ENCODE assay signal across 9 cellular contexts in the genomic region with DNA sequence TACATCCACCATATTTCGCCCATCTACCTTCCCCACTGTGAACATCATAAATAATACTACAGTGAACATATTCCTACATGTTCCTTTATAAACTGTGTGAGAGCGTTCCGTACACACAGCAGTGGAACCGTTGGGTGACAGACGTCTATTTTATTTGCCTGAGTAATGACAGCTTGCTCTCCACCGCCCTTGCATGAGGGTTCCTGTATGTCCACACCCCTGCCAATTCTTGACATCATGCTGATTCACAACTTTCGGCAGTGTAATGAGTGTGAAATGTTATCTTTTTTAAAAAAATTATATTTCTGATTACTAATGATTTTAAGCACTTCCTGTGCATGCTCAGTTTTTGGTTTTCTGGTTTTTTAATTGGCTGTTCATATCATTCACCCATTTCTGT. TPM values are rescaled to one million over a fixed set of nuclear protein-coding genes. Genes with fewer than 3 reads are reported as not detected.
DNase-seq lines count a peak whose midpoint lies in the region; ATAC-seq and TF ChIP-seq lines count a peak whose summit lies in the region.
"Had no signal": no experiment of that assay in that cellular context is flagged by ENCODE, and none has a peak within 500 bp of the region (broad histone marks: within the 10 kb centered on the region; RNA-seq: fewer than 3 reads in every experiment).

No MANE protein-coding gene starts in this region.

- H3K9me3 ChIP-seq in GM23248 (ENCODE audit: low read depth): no peaks in the 10 kb centered on the region
- no peaks in the 10 kb centered on the region for H3K9me3 ChIP-seq in PC-9 (ENCODE audit: insufficient read depth, low read depth)
- H3K9me3 ChIP-seq: neutrophil had no signal

- no TSS peak for BruUV-seq in PC-9 (replicated peaks; lab: Mats Ljungman, UMichigan)

- H2AFZ ChIP-seq in ACC112 (ENCODE audit: low read length, unreplicated experiment) (peak overlapping the region; percentile 29), GM23248 (peak overlapping the region; percentile 79), PC-9 (no peak overlapping the region)

- peak overlapping the region; percentile 70 for H3K4me2 ChIP-seq in GM23248 (ENCODE audit: unreplicated experiment)
- peak overlapping the region; percentile 29; the same call in 1 of the 2 replicates for H3K4me2 ChIP-seq in PC-9

- H3K9me2 ChIP-seq in GM23248 (ENCODE audit: insufficient read depth): no peaks in the 10 kb centered on the region
- no peaks in the 10 kb centered on the region for H3K9me2 ChIP-seq in PC-9 (ENCODE audit: insufficient read depth)

- TF ChIP-seq CTCF in PC-9 (conservative IDR thresholded peaks at IDR 0.05): no peak
- TF ChIP-seq CTCF in epithelial cell of esophagus (IDR thresholded peaks at IDR 0.05; ENCODE audit: insufficient read depth, low read depth, low read length, missing control alignments): no peak
- TF ChIP-seq CTCF in GM13976 (IDR thresholded peaks at IDR 0.05; ENCODE audit: borderline replicate concordance, control extremely low read depth, extremely low read depth, insufficient read depth, missing control alignments): no peak

- H3K27ac ChIP-seq in ACC112 (ENCODE audit: low read depth, low read length): no peak overlapping the region; the same call in 1 of the 2 replicates
- H3K27ac ChIP-seq in GM23248: peak overlapping the region; percentile 74
- H3K27ac ChIP-seq in PC-9: no peak overlapping the region
- H3K27ac ChIP-seq: neutrophil had no signal

- intact Hi-C loops in PC-9 (cut with micrococcal nuclease; ENCODE audit: unreplicated experiment): no loop called here

- WGBS in GM23248 (ENCODE audit: low coverage in 1 of 2, low lambda C conversion rate in 2 of 2, missing lambda C conversion rate in 2 of 2), 2 experiments: 3 to 9% methylated on average over 7 of the region's 7 CpGs

- H3F3A ChIP-seq in GM23248 (ENCODE audit: insufficient read depth) (peaks cover 22% of the 10 kb centered on the region), PC-9 (ENCODE audit: insufficient read depth, low read depth) (peaks cover 23% of the 10 kb centered on the region)

- peak overlapping the region; percentile 55 for H3K9ac ChIP-seq in GM23248

- H3K4me3 ChIP-seq in ACC112 (ENCODE audit: low read depth, low read length): no peak overlapping the region
- H3K4me3 ChIP-seq in GM23248: peak overlapping the region; percentile 45
- no peak overlapping the region for H3K4me3 ChIP-seq in PC-9
- no peak overlapping the region for H3K4me3 ChIP-seq in epithelial cell of esophagus (ENCODE audit: low read length)

- H4K20me1 ChIP-seq in GM23248 (ENCODE audit: insufficient read depth): no peaks in the 10 kb centered on the region
- no peaks in the 10 kb centered on the region for H4K20me1 ChIP-seq in PC-9 (ENCODE audit: insufficient read depth)

- no peaks in the 10 kb centered on the region for H3K27me3 ChIP-seq in ACC112 (ENCODE audit: insufficient read depth, low read length)
- no peaks in the 10 kb centered on the region for H3K27me3 ChIP-seq in GM23248 (replicated peaks; ENCODE audit: insufficient read depth)
- H3K27me3 ChIP-seq in PC-9 (ENCODE audit: insufficient read depth, low read depth): no peaks in the 10 kb centered on the region
- H3K27me3 ChIP-seq: neutrophil had no signal

- DNase-seq in GM23248: peak; percentile 91
- DNase-seq in PC-9: peak in 1 of 2 experiments; percentile 53
- DNase-seq in epithelial cell of esophagus (ENCODE audit: low read depth): peak; percentile 90
- no peak for DNase-seq in GM13976 (ENCODE audit: low spot score)

- peaks cover 19% of the 10 kb centered on the region for H3K4me1 ChIP-seq in ACC112 (ENCODE audit: control insufficient read depth, insufficient read depth, low read length, unreplicated experiment)
- peaks cover 20% of the 10 kb centered on the region for H3K4me1 ChIP-seq in GM23248 (ENCODE audit: insufficient read depth)
- peaks cover 11% of the 10 kb centered on the region; the same call in 1 of the 2 replicates for H3K4me1 ChIP-seq in PC-9 (replicated peaks; ENCODE audit: insufficient read depth)

- no peak for ATAC-seq in GM21390 (IDR thresholded peaks at IDR 0.05; ENCODE audit: unreplicated experiment)
- no peak for ATAC-seq in SK-N-SH treated with all-trans-retinoic acid at 6 μM for 48 hours
- ATAC-seq in GM21526 (IDR thresholded peaks at IDR 0.05; ENCODE audit: low FRiP score, unreplicated experiment): no peak

- POLR2A ChIA-PET in PC-9 (lab: Charles Lee; ENCODE audit: unreplicated experiment): no interaction called here

- CTCF ChIA-PET in PC-9 (lab: Charles Lee): no interaction called here

- in situ Hi-C loops in GM23248 (cut with MboI) (no loop called here), GM13976 (cut with MboI; ENCODE audit: low sequenced_read_pairs, unreplicated experiment) (loop anchor here (10.0 kb wide), 2 partner anchors 141 to 379 kb away; no protein-coding TSS in a partner anchor)

- peaks cover 2% of the 10 kb centered on the region for H3K79me2 ChIP-seq in ACC112 (ENCODE audit: control insufficient read depth, insufficient read depth, low read length, unreplicated experiment)
- peaks cover under 1% of the 10 kb centered on the region; the same call in 1 of the 2 replicates for H3K79me2 ChIP-seq in GM23248 (ENCODE audit: insufficient read depth)
- H3K79me2 ChIP-seq in PC-9 (ENCODE audit: low read depth): peaks cover 1% of the 10 kb centered on the region

- H3K36me3 ChIP-seq in ACC112 (ENCODE audit: insufficient read depth, low read length): no peaks in the 10 kb centered on the region
- no peaks in the 10 kb centered on the region for H3K36me3 ChIP-seq in GM23248 (ENCODE audit: low read depth)
- no peaks in the 10 kb centered on the region for H3K36me3 ChIP-seq in PC-9 (ENCODE audit: low read depth)
- H3K36me3 ChIP-seq: neutrophil had no signal

TF ChIP-seq in SK-N-SH treated with all-trans-retinoic acid at 6 μM for 48 hours, 23 proteins besides CTCF, POLR2A, EP300 and RAD21:
- TF ChIP-seq CSDC2 (CRISPR knock-in tag; IDR thresholded peaks at IDR 0.05) (no peak), BACH2 (CRISPR knock-in tag; IDR thresholded peaks at IDR 0.05; ENCODE audit: borderline replicate concordance) (no peak), RARB (CRISPR knock-in tag; IDR thresholded peaks at IDR 0.05) (no peak), OSR1 (CRISPR knock-in tag; IDR thresholded peaks at IDR 0.05) (no peak), SNAI2 (CRISPR knock-in tag; IDR thresholded peaks at IDR 0.05) (no peak)

RNA-seq across cellular contexts. Expression of a gene that starts 4.3 kb away (rescaled TPM):
- total RNA-seq in GM23248 (2014; rRNA removed; shearing (Covaris generic)): 16.1 and 20.0 TPM in 2 replicates
- 5.0 and 7.4 TPM in 2 replicates for polyA plus RNA-seq in GM23248 (2016; fragmentation: Nextera tagmentation; extraction: Ambion mirVana)
- 19.7 and 25.0 TPM in 2 replicates for total RNA-seq in PC-9 (2021)

RNA-seq across cellular contexts. Expression of a gene that starts 37.2 kb away (rescaled TPM):
- 23.3 and 26.4 TPM in 2 replicates for total RNA-seq in GM23248 (2014; rRNA removed; shearing (Covaris generic))
- polyA plus RNA-seq in GM23248 (2016; fragmentation: Nextera tagmentation; extraction: Ambion mirVana): 20.5 and 21.5 TPM in 2 replicates
- 47.2 and 52.0 TPM in 2 replicates for total RNA-seq in PC-9 (2021)
